Comparison of ENCODE assay signal across 1 cellular context in genomic region chr7:19939746-19940145, GRCh38.
TF ChIP-seq lines count a peak whose summit lies in the region.

No MANE protein-coding gene starts in this region.

TF ChIP-seq in WTC11, 78 proteins besides CTCF, POLR2A, EP300 and RAD21 (continued from another document):
- no peak for TF ChIP-seq ATF6 (CRISPR knock-in tag; IDR thresholded peaks at IDR 0.05)
- no peak for TF ChIP-seq IRF2 (CRISPR knock-in tag; IDR thresholded peaks at IDR 0.05; ENCODE audit: borderline replicate concordance, low read depth)
- no peak for TF ChIP-seq OVOL2 (CRISPR knock-in tag; IDR thresholded peaks at IDR 0.05; ENCODE audit: borderline replicate concordance)
- no peak for TF ChIP-seq ZNF219 (CRISPR knock-in tag; IDR thresholded peaks at IDR 0.05; ENCODE audit: borderline replicate concordance)
- TF ChIP-seq AFF4 (CRISPR knock-in tag; IDR thresholded peaks at IDR 0.05; ENCODE audit: borderline replicate concordance) = no peak
- TF ChIP-seq TEAD4 (CRISPR knock-in tag; IDR thresholded peaks at IDR 0.05) = no peak
